Comparison of ENCODE assay signal across 21 cellular contexts in the genomic region with DNA sequence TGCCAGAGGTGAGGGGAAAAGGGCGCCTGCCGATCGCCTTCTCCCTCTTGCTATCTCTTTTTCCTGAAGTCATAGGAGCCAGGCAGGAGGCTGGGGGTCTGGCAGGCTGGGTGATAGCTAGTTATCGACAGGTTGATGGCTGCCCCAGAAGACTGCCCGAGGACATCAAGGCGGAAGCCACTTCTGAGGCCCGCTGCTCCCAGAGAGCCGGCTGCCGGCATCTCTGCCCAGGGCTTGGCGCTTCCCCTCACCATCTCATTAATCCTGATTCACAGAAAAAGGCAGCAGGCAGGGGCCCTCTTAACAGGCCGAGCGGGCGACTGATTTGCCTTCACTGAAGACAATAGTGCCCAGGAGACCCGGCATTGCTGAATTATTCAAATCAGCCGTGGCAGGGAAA.
"Had no signal": no experiment of that assay in that cellular context is flagged by ENCODE, and none has a peak within 500 bp of the region (broad histone marks: within the 10 kb centered on the region; RNA-seq: fewer than 3 reads in every experiment).

No MANE protein-coding gene starts in this region.

- H3K9me3 Mint-ChIP-seq: effector memory CD8-positive, alpha-beta T cell; natural killer cell treated with Interleukin-12 subunit alpha and Interleukin-12 subunit beta and Interleukin-15 and Interleukin-18, amount 100 ng/mL, for 72 hours; stimulated activated naive CD8-positive, alpha-beta T cell treated with anti-CD3 and anti-CD28 coated beads, Interleukin-15, Interleukin-2, amounts not matched to agents 100 ng/mL and 50 ng/mL, for 24 hours had no signal

- H3K27me3 Mint-ChIP-seq: dendritic cell treated with granulocyte-macrophage colony-stimulating factor and Interleukin-4, amounts not matched to agents 40 ng/mL and 50 ng/mL, for 4 days; effector memory CD8-positive, alpha-beta T cell; natural killer cell treated with Interleukin-12 subunit alpha and Interleukin-12 subunit beta and Interleukin-15 and Interleukin-18, amount 100 ng/mL, for 72 hours; stimulated activated memory B cell treated with anti-CD40 and anti-IgM and Interleukin-4, amounts not matched to agents 10 μg/mL and 1 μg/mL and 100 μg/mL, for 72 hours; stimulated activated naive CD8-positive, alpha-beta T cell treated with anti-CD3 and anti-CD28 coated beads, Interleukin-15, Interleukin-2, amounts not matched to agents 100 ng/mL and 50 ng/mL, for 24 hours had no signal

- ATAC-seq: effector memory CD8-positive, alpha-beta T cell; gastroesophageal sphincter; left colon; left ventricle myocardium superior; natural killer cell treated with Interleukin-12 subunit alpha and Interleukin-12 subunit beta and Interleukin-15 and Interleukin-18, amount 100 ng/mL, for 72 hours; psoas muscle; sciatic nerve; stimulated activated memory B cell treated with anti-CD40 and anti-IgM and Interleukin-4, amounts not matched to agents 10 μg/mL and 1 μg/mL and 100 μg/mL, for 72 hours; upper lobe of right lung had no signal

- DNase-seq: effector memory CD8-positive, alpha-beta T cell; esophagus squamous epithelium; foreskin fibroblast; kidney; left colon; left ventricle myocardium superior; mesenchymal stem cell; midbrain; psoas muscle; spleen; stimulated activated CD4-positive, alpha-beta T cell treated with anti-CD3 and anti-CD28 coated beads, Interleukin-15, amount 100 ng/mL, for 24 hours; stimulated activated CD4-positive, alpha-beta T cell treated with anti-CD3 and anti-CD28 coated beads, Interleukin-1b, Interleukin-23, amount 100 ng/mL, for 48 hours; stimulated activated CD4-positive, alpha-beta T cell treated with anti-CD3 and anti-CD28 coated beads, Interleukin-4, amount 100 ng/mL, for 24 hours; tibial artery; upper lobe of right lung had no signal

- H3K27ac Mint-ChIP-seq: dendritic cell treated with granulocyte-macrophage colony-stimulating factor and Interleukin-4, amounts not matched to agents 40 ng/mL and 50 ng/mL, for 4 days; effector memory CD8-positive, alpha-beta T cell; natural killer cell treated with Interleukin-12 subunit alpha and Interleukin-12 subunit beta and Interleukin-15 and Interleukin-18, amount 100 ng/mL, for 72 hours; stimulated activated memory B cell treated with anti-CD40 and anti-IgM and Interleukin-4, amounts not matched to agents 10 μg/mL and 1 μg/mL and 100 μg/mL, for 72 hours; stimulated activated naive CD8-positive, alpha-beta T cell treated with anti-CD3 and anti-CD28 coated beads, Interleukin-15, Interleukin-2, amounts not matched to agents 100 ng/mL and 50 ng/mL, for 24 hours had no signal

- H3K4me3 Mint-ChIP-seq: dendritic cell treated with granulocyte-macrophage colony-stimulating factor and Interleukin-4, amounts not matched to agents 40 ng/mL and 50 ng/mL, for 4 days; effector memory CD8-positive, alpha-beta T cell; natural killer cell treated with Interleukin-12 subunit alpha and Interleukin-12 subunit beta and Interleukin-15 and Interleukin-18, amount 100 ng/mL, for 72 hours; stimulated activated memory B cell treated with anti-CD40 and anti-IgM and Interleukin-4, amounts not matched to agents 10 μg/mL and 1 μg/mL and 100 μg/mL, for 72 hours; stimulated activated naive CD8-positive, alpha-beta T cell treated with anti-CD3 and anti-CD28 coated beads, Interleukin-15, Interleukin-2, amounts not matched to agents 100 ng/mL and 50 ng/mL, for 24 hours had no signal
